8 cellular contexts compared by ENCODE assay signal in genomic region chr4:118968006-118968405, GRCh38.
DNase-seq lines count a peak whose midpoint lies in the region; ATAC-seq and TF ChIP-seq lines count a peak whose summit lies in the region.

No MANE protein-coding gene starts in this region.

- H3K9me2 ChIP-seq in hepatocyte (replicated peaks; ENCODE audit: insufficient read depth) = no peaks in the 10 kb centered on the region

- no peak overlapping the region for H3K4me3 Mint-ChIP-seq in activated naive CD8-positive, alpha-beta T cell treated with anti-CD3 and anti-CD28 coated beads for 36 hours

- CTCF ChIA-PET in GM10248 (lab: Yijun Ruan, JAX) = interaction anchor here (1.0 to 3.4 kb wide), 8 partner anchors 11 to 226 kb away, joined by 3 to 16 read pairs (median 4); partner anchors contain the start of gene SYNPO2

- H3K4me1 ChIP-seq in HUES48 (ENCODE audit: control insufficient read depth, insufficient read depth, low read length) (peaks cover 25% of the 10 kb centered on the region), hepatocyte (ENCODE audit: insufficient read depth) (peaks cover 14% of the 10 kb centered on the region), gastrocnemius medialis (peaks cover 55 to 63% of the 10 kb centered on the region in 2 donors)

- H3K4me1 Mint-ChIP-seq in activated naive CD8-positive, alpha-beta T cell treated with anti-CD3 and anti-CD28 coated beads for 36 hours = peaks cover 8% of the 10 kb centered on the region

- H3K27me3 ChIP-seq in HUES48 (ENCODE audit: control insufficient read depth, insufficient read depth, low read length) (no peaks in the 10 kb centered on the region), hepatocyte (no peaks in the 10 kb centered on the region), gastrocnemius medialis (no peaks in the 10 kb centered on the region)

- peak; percentile 62 for DNase-seq in GM10248 (ENCODE audit: extremely low spot score)
- peak; percentile 7 for DNase-seq in activated naive CD8-positive, alpha-beta T cell treated with anti-CD3 and anti-CD28 coated beads for 36 hours
- DNase-seq in hepatocyte (ENCODE audit: low spot score) = peak; percentile 51
- DNase-seq in gastrocnemius medialis = peak; percentile 87 to 91
- no peak for DNase-seq in stimulated activated naive CD4-positive, alpha-beta T cell treated with Interleukin-2 at 50 U/mL for 16 hours (lab: John Stamatoyannopoulos, UW)
- DNase-seq in activated CD8-positive, alpha-beta memory T cell treated with anti-CD3 and anti-CD28 coated beads, Interleukin-2, amount 50 U/mL, for 48 hours = no peak

- no peak overlapping the region; the same call in 1 of the 2 replicates for H3K9ac ChIP-seq in HUES48 (ENCODE audit: low read depth, low read length)

- TF ChIP-seq POLR2A in gastrocnemius medialis (IDR thresholded peaks at IDR 0.05) = no peak

- H3K36me3 Mint-ChIP-seq in activated naive CD8-positive, alpha-beta T cell treated with anti-CD3 and anti-CD28 coated beads for 36 hours = no peaks in the 10 kb centered on the region

- H3K27ac Mint-ChIP-seq in activated naive CD8-positive, alpha-beta T cell treated with anti-CD3 and anti-CD28 coated beads for 36 hours = no peak overlapping the region

- H3K79me2 ChIP-seq in hepatocyte = no peaks in the 10 kb centered on the region

- peak overlapping the region; percentile 64 for H3K4me2 ChIP-seq in hepatocyte

- H2AFZ ChIP-seq in hepatocyte = peak overlapping the region; percentile 15

- H3K27ac ChIP-seq in HUES48 (ENCODE audit: low read depth, low read length) = peak overlapping the region; percentile 79
- H3K27ac ChIP-seq in hepatocyte = peak overlapping the region; percentile 62
- peak overlapping the region; percentile 87 to 99 (median 92) for H3K27ac ChIP-seq in gastrocnemius medialis

- H3K27me3 Mint-ChIP-seq in activated naive CD8-positive, alpha-beta T cell treated with anti-CD3 and anti-CD28 coated beads for 36 hours = no peaks in the 10 kb centered on the region

- POLR2A ChIA-PET in GM10248 (lab: Yijun Ruan, JAX) = no interaction called here

- no peak for TF ChIP-seq CTCF in GM10248 (IDR thresholded peaks at IDR 0.05; ENCODE audit: control extremely low read depth, extremely low read depth, low read depth, missing control alignments)
- TF ChIP-seq CTCF in hepatocyte (IDR thresholded peaks at IDR 0.05; ENCODE audit: poor library complexity) = no peak
- no peak for TF ChIP-seq CTCF in gastrocnemius medialis (IDR thresholded peaks at IDR 0.05 in 4 of 5, conservative IDR thresholded peaks at IDR 0.05 in 1 of 5)

- H3K9me3 Mint-ChIP-seq in activated naive CD8-positive, alpha-beta T cell treated with anti-CD3 and anti-CD28 coated beads for 36 hours = no peaks in the 10 kb centered on the region

- H4K20me1 ChIP-seq in hepatocyte (ENCODE audit: insufficient read depth, poor library complexity, severe bottlenecking) = no peaks in the 10 kb centered on the region

- WGBS in hepatocyte (ENCODE audit: low lambda C conversion rate, missing lambda C conversion rate) = 33% methylated on average over 1 of the region's 1 CpG

- H3K9me3 ChIP-seq in HUES48 (ENCODE audit: control insufficient read depth, insufficient read depth, low read length) (no peaks in the 10 kb centered on the region), hepatocyte (ENCODE audit: low read depth) (no peaks in the 10 kb centered on the region), gastrocnemius medialis (no peaks in the 10 kb centered on the region)

- H3K4me3 ChIP-seq in HUES48 (ENCODE audit: low read depth, low read length) (no peak overlapping the region), hepatocyte (no peak overlapping the region), gastrocnemius medialis (peak overlapping the region in 3 of 4 donors; percentile 24 to 36 (median 33))

- ATAC-seq in GM21619 (IDR thresholded peaks at IDR 0.05; ENCODE audit: unreplicated experiment) (peak; percentile 100), gastrocnemius medialis (peak; percentile 82 to 83)

- intact Hi-C loops in gastrocnemius medialis (cut with DNase I; ENCODE audit: low total_unique reads) = loop anchor here (1.0 kb wide), 1 partner anchor 78 kb away; no protein-coding TSS in a partner anchor

- in situ Hi-C loops in gastrocnemius medialis (cut with MboI; ENCODE audit: low sequenced_read_pairs in 4 of 4) = no loop called here

- H3K36me3 ChIP-seq in HUES48 (ENCODE audit: control insufficient read depth, insufficient read depth, low read length) (no peaks in the 10 kb centered on the region), hepatocyte (replicated peaks; ENCODE audit: insufficient read depth, low read depth) (no peaks in the 10 kb centered on the region), gastrocnemius medialis (no peaks in the 10 kb centered on the region)

Comparison
In these comparisons a context has a peak if more than half of its experiments do, and no peak if none do; other contexts are left out.
1. DNase-seq: peak in GM10248 (single experiment), activated naive CD8-positive, alpha-beta T cell treated with anti-CD3 and anti-CD28 coated beads for 36 hours (single experiment), hepatocyte (single experiment) and gastrocnemius medialis (2 of 2); none in stimulated activated naive CD4-positive, alpha-beta T cell treated with Interleukin-2 at 50 U/mL for 16 hours (single experiment) and activated CD8-positive, alpha-beta memory T cell treated with anti-CD3 and anti-CD28 coated beads, Interleukin-2, amount 50 U/mL, for 48 hours (single experiment).
2. H3K4me3 ChIP-seq: peak in gastrocnemius medialis (3 of 4); none in HUES48 (single experiment) and hepatocyte (single experiment).
3. Peak in every context shown above with its lines, with median percentiles within 50 percentile points of each other: H3K27ac ChIP-seq.